Comparison of ENCODE assay signal across 11 cellular contexts in the genomic region with DNA sequence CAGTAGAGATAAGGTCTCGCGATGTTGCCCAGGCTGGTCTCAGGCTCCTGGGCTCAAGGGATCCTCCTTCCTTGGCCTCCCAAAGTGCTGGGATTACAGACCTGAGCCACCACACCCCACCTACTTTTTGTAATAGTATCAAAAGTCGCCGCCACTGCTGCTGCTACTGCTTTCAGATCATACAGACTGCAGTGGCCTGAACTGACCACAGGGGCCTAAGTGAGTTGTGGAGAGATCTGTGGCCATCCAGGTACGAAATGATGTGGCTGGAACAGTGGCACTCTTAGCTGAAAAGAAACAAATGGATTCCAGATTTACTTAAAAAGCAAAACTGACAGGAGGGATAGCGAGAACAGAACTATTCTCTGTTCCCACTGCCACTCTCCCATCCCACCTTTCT. TPM values are rescaled to one million over a fixed set of nuclear protein-coding genes. Genes with fewer than 3 reads are reported as not detected.
DNase-seq lines count a peak whose midpoint lies in the region; ATAC-seq and TF ChIP-seq lines count a peak whose summit lies in the region.
"Had no signal": no experiment of that assay in that cellular context is flagged by ENCODE, and none has a peak within 500 bp of the region (broad histone marks: within the 10 kb centered on the region; RNA-seq: fewer than 3 reads in every experiment).

No MANE protein-coding gene starts in this region.

- TF ChIP-seq EP300 in Ishikawa (IDR thresholded peaks at IDR 0.05; ENCODE audit: borderline replicate concordance): no peak

- no peaks in the 10 kb centered on the region for H3K9me3 Mint-ChIP-seq in osteocyte (ENCODE audit: unreplicated experiment)
- H3K9me3 Mint-ChIP-seq: activated CD4-positive, alpha-beta memory T cell treated with anti-CD3 and anti-CD28 coated beads for 36 hours; activated naive CD8-positive, alpha-beta T cell treated with anti-CD3 and anti-CD28 coated beads for 36 hours had no signal

- peak; percentile 47 for TF ChIP-seq CTCF in GM12864 (IDR thresholded peaks at IDR 0.05; ENCODE audit: low read depth, low read length, missing control alignments)
- peak; percentile 41 for TF ChIP-seq CTCF in cardiac fibroblast (IDR thresholded peaks at IDR 0.05; ENCODE audit: low read depth, low read length)
- peak; percentile 24 for TF ChIP-seq CTCF in osteocyte (IDR thresholded peaks at IDR 0.05)

- peaks cover 9% of the 10 kb centered on the region for H3K4me1 Mint-ChIP-seq in osteocyte (ENCODE audit: unreplicated experiment)

- H3K4me3 Mint-ChIP-seq in osteocyte (ENCODE audit: unreplicated experiment): no peak overlapping the region
- H3K4me3 Mint-ChIP-seq: activated CD4-positive, alpha-beta memory T cell treated with anti-CD3 and anti-CD28 coated beads for 36 hours; activated naive CD8-positive, alpha-beta T cell treated with anti-CD3 and anti-CD28 coated beads for 36 hours had no signal

- DNase-seq in GM12864 (ENCODE audit: low read depth) (no peak), cardiac fibroblast (ENCODE audit: low read depth in 2 of 2) (no peak), osteocyte (ENCODE audit: extremely low spot score, unreplicated experiment) (no peak), nucleus accumbens (lab: John Stamatoyannopoulos, UW) (no peak), NCI-H1417 (lab: John Stamatoyannopoulos, UW) (no peak)
- DNase-seq: activated CD4-positive, alpha-beta memory T cell treated with anti-CD3 and anti-CD28 coated beads for 36 hours; activated naive CD8-positive, alpha-beta T cell treated with anti-CD3 and anti-CD28 coated beads for 36 hours; NCI-H526; uterus had no signal

- no peak for ATAC-seq in GM18517 (IDR thresholded peaks at IDR 0.05; ENCODE audit: unreplicated experiment)

- H3K27ac Mint-ChIP-seq in osteocyte (ENCODE audit: unreplicated experiment): no peak overlapping the region
- H3K27ac Mint-ChIP-seq: activated CD4-positive, alpha-beta memory T cell treated with anti-CD3 and anti-CD28 coated beads for 36 hours; activated naive CD8-positive, alpha-beta T cell treated with anti-CD3 and anti-CD28 coated beads for 36 hours had no signal

- H3K36me3 Mint-ChIP-seq in osteocyte (ENCODE audit: unreplicated experiment): no peaks in the 10 kb centered on the region
- H3K36me3 Mint-ChIP-seq: activated CD4-positive, alpha-beta memory T cell treated with anti-CD3 and anti-CD28 coated beads for 36 hours; activated naive CD8-positive, alpha-beta T cell treated with anti-CD3 and anti-CD28 coated beads for 36 hours had no signal

- peak; percentile 18 for TF ChIP-seq RAD21 in Ishikawa (IDR thresholded peaks at IDR 0.05; ENCODE audit: low read depth)

- H3K27me3 Mint-ChIP-seq in osteocyte (ENCODE audit: unreplicated experiment): no peaks in the 10 kb centered on the region
- H3K27me3 Mint-ChIP-seq: activated CD4-positive, alpha-beta memory T cell treated with anti-CD3 and anti-CD28 coated beads for 36 hours; activated naive CD8-positive, alpha-beta T cell treated with anti-CD3 and anti-CD28 coated beads for 36 hours had no signal

- H3K4me3 ChIP-seq in GM12864 (ENCODE audit: low read depth, low read length) (no peak overlapping the region), cardiac fibroblast (replicated peaks in 1 of 2; ENCODE audit: low read depth in 2 of 2, low read length in 2 of 2) (no peak overlapping the region)
- H3K4me3 ChIP-seq: uterus had no signal

TF ChIP-seq in Ishikawa, 13 proteins besides CTCF, POLR2A, EP300 and RAD21:
- TF ChIP-seq EGR1 (IDR thresholded peaks at IDR 0.05): no peak
- TF ChIP-seq CEBPB (IDR thresholded peaks at IDR 0.05): no peak
- no peak for TF ChIP-seq YY1 (IDR thresholded peaks at IDR 0.05; ENCODE audit: low read depth)
- TF ChIP-seq TCF12 (IDR thresholded peaks at IDR 0.05; ENCODE audit: low read depth): no peak
- TF ChIP-seq, protein P1, sequence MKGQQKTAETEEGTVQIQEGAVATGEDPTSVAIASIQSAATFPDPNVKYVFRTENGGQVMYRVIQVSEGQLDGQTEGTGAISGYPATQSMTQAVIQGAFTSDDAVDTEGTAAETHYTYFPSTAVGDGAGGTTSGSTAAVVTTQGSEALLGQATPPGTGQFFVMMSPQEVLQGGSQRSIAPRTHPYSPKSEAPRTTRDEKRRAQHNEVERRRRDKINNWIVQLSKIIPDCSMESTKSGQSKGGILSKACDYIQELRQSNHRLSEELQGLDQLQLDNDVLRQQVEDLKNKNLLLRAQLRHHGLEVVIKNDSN (IDR thresholded peaks at IDR 0.05): no peak
- TF ChIP-seq, protein P2, sequence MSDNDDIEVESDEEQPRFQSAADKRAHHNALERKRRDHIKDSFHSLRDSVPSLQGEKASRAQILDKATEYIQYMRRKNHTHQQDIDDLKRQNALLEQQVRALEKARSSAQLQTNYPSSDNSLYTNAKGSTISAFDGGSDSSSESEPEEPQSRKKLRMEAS (IDR thresholded peaks at IDR 0.05): no peak
- TF ChIP-seq CREB1 (IDR thresholded peaks at IDR 0.05; ENCODE audit: low read depth): no peak
- TF ChIP-seq TAF1 (IDR thresholded peaks at IDR 0.05; ENCODE audit: low read depth): no peak
- TF ChIP-seq FOXM1 (IDR thresholded peaks at IDR 0.05; ENCODE audit: borderline replicate concordance, low read depth): no peak
TF ChIP-seq in Ishikawa: peak in this region for 0.

RNA-seq across cellular contexts. Expression of a gene that starts 32.9 kb away (rescaled TPM):
- not detected in 2 replicates for total RNA-seq in osteocyte
